In genomic region chr14:102079700-102079979, GRCh38 we compare ENCODE assay signal across 27 cellular contexts. TPM values are rescaled to one million over a fixed set of nuclear protein-coding genes. Genes with fewer than 3 reads are reported as not detected.
DNase-seq lines count a peak whose midpoint lies in the region; ATAC-seq, FAIRE-seq and TF ChIP-seq lines count a peak whose summit lies in the region.
"Had no signal": no experiment of that assay in that cellular context is flagged by ENCODE, and none has a peak within 500 bp of the region (broad histone marks: within the 10 kb centered on the region; RNA-seq: fewer than 3 reads in every experiment).

No MANE protein-coding gene starts in this region.

- H3K36me3 Mint-ChIP-seq in activated T-cell treated with anti-CD3 and anti-CD28 coated beads, Interleukin-2, amount 50 U/mL, for 24 hours (ENCODE audit: low read depth), result peaks cover 83% of the 10 kb centered on the region
- peaks cover 12 to 57% (median 41%) of the 10 kb centered on the region in 5 donors for H3K36me3 Mint-ChIP-seq in naive thymus-derived CD4-positive, alpha-beta T cell

- SMC1A ChIA-PET in GM12878 (lab: Charles Lee; ENCODE audit: uncharacterized antibody, unreplicated experiment), result no interaction called here

- H3K4me1 ChIP-seq in RWPE2 (ENCODE audit: insufficient read depth, poor library complexity, severe bottlenecking) (peaks cover 15% of the 10 kb centered on the region), GM12878 (ENCODE audit: control insufficient read depth, insufficient read depth, low read length) (no peaks in the 10 kb centered on the region)
- peaks cover 21 to 22% of the 10 kb centered on the region in 2 donors for H3K4me1 ChIP-seq in naive thymus-derived CD4-positive, alpha-beta T cell (ENCODE audit: control insufficient read depth in 2 of 2, insufficient read depth in 2 of 2, low read length in 2 of 2)

- peaks cover 47% of the 10 kb centered on the region for H3K4me1 Mint-ChIP-seq in activated T-cell treated with anti-CD3 and anti-CD28 coated beads, Interleukin-2, amount 50 U/mL, for 24 hours (ENCODE audit: low read depth)
- H3K4me1 Mint-ChIP-seq in naive thymus-derived CD4-positive, alpha-beta T cell, result peaks cover 28 to 48% (median 38%) of the 10 kb centered on the region in 7 donors

- no peaks in the 10 kb centered on the region for H3K9me3 ChIP-seq in RWPE2 (ENCODE audit: severe bottlenecking)
- H3K9me3 ChIP-seq in GM12878 (replicated peaks; ENCODE audit: control insufficient read depth, insufficient read depth, low read length), result no peaks in the 10 kb centered on the region
- H3K9me3 ChIP-seq in naive thymus-derived CD4-positive, alpha-beta T cell (ENCODE audit: control insufficient read depth in 2 of 3, low read length in 3 of 3), result no peaks in the 10 kb centered on the region
- H3K9me3 ChIP-seq: BE2C, lower lobe of right lung, pancreas, tibial nerve had no signal

- in situ Hi-C loops in GM12878 (cut with MboI), result no loop called here

- H3K4me3 Mint-ChIP-seq in activated T-cell treated with anti-CD3 and anti-CD28 coated beads, Interleukin-2, amount 50 U/mL, for 24 hours, result peak overlapping the region; percentile 88
- no peak overlapping the region for H3K4me3 Mint-ChIP-seq in naive thymus-derived CD4-positive, alpha-beta T cell
- H3K4me3 Mint-ChIP-seq: activated B cell treated with CpG ODN at 0.5 μM for 24 hours had no signal

- H4K20me1 ChIP-seq in GM12878 (ENCODE audit: control insufficient read depth, insufficient read depth), result no peaks in the 10 kb centered on the region

- H3K4me2 ChIP-seq in GM12878 (ENCODE audit: control insufficient read depth, insufficient read depth), result no peak overlapping the region
- H3K4me2 ChIP-seq: smooth muscle cell had no signal

- no peak overlapping the region for H2AFZ ChIP-seq in GM12878 (ENCODE audit: control insufficient read depth, low read depth, low read length)

- no peak for TF ChIP-seq CTCF in RWPE2 (IDR thresholded peaks at IDR 0.05; ENCODE audit: poor library complexity, severe bottlenecking)
- no peak for TF ChIP-seq CTCF in GM12878 (IDR thresholded peaks at IDR 0.05 in 2 of 3, conservative IDR thresholded peaks at IDR 0.05 in 1 of 3; ENCODE audit: control insufficient read depth in 2 of 3, extremely low read depth in 1 of 3, insufficient read depth in 1 of 3, low read depth in 3 of 3, low read length in 3 of 3)

- CTCF ChIA-PET in GM12878 (lab: Yijun Ruan, JAX), result no interaction called here
- CTCF ChIA-PET in naive thymus-derived CD4-positive, alpha-beta T cell (lab: Charles Lee), result no interaction called here

- TF ChIP-seq RAD21 in GM12878 (IDR thresholded peaks at IDR 0.05; ENCODE audit: insufficient read depth, low read depth, low read length), result no peak

- POLR2A ChIA-PET in GM12878 (lab: Charles Lee), result no interaction called here
- POLR2A ChIA-PET in naive thymus-derived CD4-positive, alpha-beta T cell (lab: Charles Lee), result no interaction called here

- H3K79me2 ChIP-seq in GM12878 (ENCODE audit: control insufficient read depth, insufficient read depth, low read length), result peaks cover 22% of the 10 kb centered on the region

- FAIRE-seq in GM12878 (lab: Jason Lieb, UNC), result no peak
- FAIRE-seq: bronchial epithelial cell, GM19239, pancreas had no signal

- no peak overlapping the region for H3K9ac ChIP-seq in GM12878 (ENCODE audit: control insufficient read depth, insufficient read depth, low read length)

- H3K27me3 Mint-ChIP-seq in activated T-cell treated with anti-CD3 and anti-CD28 coated beads, Interleukin-2, amount 50 U/mL, for 24 hours, result no peaks in the 10 kb centered on the region
- H3K27me3 Mint-ChIP-seq in naive thymus-derived CD4-positive, alpha-beta T cell, result no peaks in the 10 kb centered on the region
- H3K27me3 Mint-ChIP-seq: activated B cell treated with CpG ODN at 0.5 μM for 24 hours had no signal

- TF ChIP-seq POLR2A in GM12878 (IDR thresholded peaks at IDR 0.05; ENCODE audit: low read depth, low read length), result 0 out of 2 replicates have a peak, but pooled peaks have one; percentile 8

- no peak for TF ChIP-seq EP300 in GM12878 (IDR thresholded peaks at IDR 0.05; ENCODE audit: borderline replicate concordance in 1 of 2, control insufficient read depth in 1 of 2, low read depth in 2 of 2, low read length in 2 of 2)

- RAD21 ChIA-PET in GM12878 (lab: Charles Lee; ENCODE audit: unreplicated experiment), result no interaction called here

- BruUV-seq in GM12878 (replicated peaks; lab: Mats Ljungman, UMichigan), result no TSS peak

- H3K4me3 ChIP-seq in RWPE2 (ENCODE audit: severe bottlenecking) (no peak overlapping the region), GM12878 (no peak overlapping the region)
- H3K4me3 ChIP-seq in naive thymus-derived CD4-positive, alpha-beta T cell (ENCODE audit: low read length), result no peak overlapping the region
- H3K4me3 ChIP-seq: lower lobe of right lung, pancreas, smooth muscle cell, tibial nerve had no signal

- DNase-seq in activated T-cell treated with anti-CD3 and anti-CD28 coated beads, Interleukin-2, amount 50 U/mL, for 24 hours, result no peak
- no peak for DNase-seq in activated T-cell treated with anti-CD3 and anti-CD28 coated beads, Interleukin-2, amount 50 U/mL, for 48 hours
- DNase-seq in RWPE2 (ENCODE audit: low spot score) (no peak), GM12878 (ENCODE audit: low read depth, low spot score) (no peak), NCI-H1092 (lab: John Stamatoyannopoulos, UW) (no peak)
- no peak for DNase-seq in naive thymus-derived CD4-positive, alpha-beta T cell
- DNase-seq: activated B cell treated with CpG ODN at 0.5 μM for 24 hours; activated CD4-positive, alpha-beta T cell treated with anti-CD3 and anti-CD28 coated beads, Interleukin-2, amount 50 U/mL, for 4 hours; activated effector memory CD4-positive, alpha-beta T cell treated with Interleukin-2 at 50 U/mL for 16 hours; BE2C; effector CD4-positive, alpha-beta T cell; HCEC 1CT; Kasumi-1; lower lobe of right lung; NCI-H1694 treated with DMSO at 0.1 percent for 48 hours; NCI-H2171 treated with DMSO at 0.1 percent for 48 hours; NCI-H524; pancreas; SHP77; stimulated activated CD4-positive, alpha-beta T cell treated with anti-CD3 and anti-CD28 coated beads, Interleukin-2, amount 100 ng/mL, for 24 hours; T1000 had no signal

- H3K36me3 ChIP-seq in RWPE2 (ENCODE audit: low read depth) (peaks cover 58% of the 10 kb centered on the region), GM12878 (ENCODE audit: control insufficient read depth in 2 of 2, insufficient read depth in 2 of 2, low read length in 1 of 2) (peaks cover 11 to 44% of the 10 kb centered on the region in 2 experiments)
- H3K36me3 ChIP-seq in naive thymus-derived CD4-positive, alpha-beta T cell (ENCODE audit: control insufficient read depth in 2 of 3, insufficient read depth in 3 of 3, low read length in 3 of 3), result peaks cover 19 to 58% (median 49%) of the 10 kb centered on the region in 3 experiments

- intact Hi-C loops in GM12878 (cut with micrococcal nuclease; ENCODE audit: unreplicated experiment), result no loop called here
- intact Hi-C loops in naive thymus-derived CD4-positive, alpha-beta T cell (cut with micrococcal nuclease), result no loop called here

- ATAC-seq in RWPE2 (ENCODE audit: low read depth) (peak; percentile 13; the same call in 2 of the 3 replicates), GM12878 (no peak), GM21381 (IDR thresholded peaks at IDR 0.05; ENCODE audit: unreplicated experiment) (no peak), HG03039 (IDR thresholded peaks at IDR 0.05; ENCODE audit: unreplicated experiment) (no peak)
- ATAC-seq in naive thymus-derived CD4-positive, alpha-beta T cell, result peak; percentile 28
- ATAC-seq: lower lobe of right lung, pancreas had no signal

- H3K27ac ChIP-seq in RWPE2 (ENCODE audit: poor library complexity, severe bottlenecking) (peak overlapping the region; percentile 8), GM12878 (ENCODE audit: control insufficient read depth, insufficient read depth) (no peak overlapping the region)
- H3K27ac ChIP-seq in naive thymus-derived CD4-positive, alpha-beta T cell (ENCODE audit: low read depth, low read length), result no peak overlapping the region
- H3K27ac ChIP-seq: lower lobe of right lung, pancreas, tibial nerve had no signal

- H3K9me3 Mint-ChIP-seq in activated T-cell treated with anti-CD3 and anti-CD28 coated beads, Interleukin-2, amount 50 U/mL, for 24 hours, result no peaks in the 10 kb centered on the region
- H3K9me3 Mint-ChIP-seq in naive thymus-derived CD4-positive, alpha-beta T cell, result peaks cover 0 to 1% (median 0%) of the 10 kb centered on the region in 11 donors
- H3K9me3 Mint-ChIP-seq: activated B cell treated with CpG ODN at 0.5 μM for 24 hours had no signal

- H3K27ac Mint-ChIP-seq in activated T-cell treated with anti-CD3 and anti-CD28 coated beads, Interleukin-2, amount 50 U/mL, for 24 hours, result peak overlapping the region; percentile 89
- peak overlapping the region in 1 of 9 donors; percentile 43 for H3K27ac Mint-ChIP-seq in naive thymus-derived CD4-positive, alpha-beta T cell
- H3K27ac Mint-ChIP-seq: activated B cell treated with CpG ODN at 0.5 μM for 24 hours had no signal

- H3K27me3 ChIP-seq in RWPE2 (ENCODE audit: insufficient read depth, poor library complexity, severe bottlenecking) (no peaks in the 10 kb centered on the region), GM12878 (replicated peaks in 1 of 2; ENCODE audit: control insufficient read depth in 2 of 2, insufficient read depth in 2 of 2, low read length in 1 of 2) (no peaks in the 10 kb centered on the region)
- no peaks in the 10 kb centered on the region for H3K27me3 ChIP-seq in naive thymus-derived CD4-positive, alpha-beta T cell (ENCODE audit: control insufficient read depth in 2 of 2, insufficient read depth in 2 of 2, low read length in 2 of 2)
- H3K27me3 ChIP-seq: BE2C, pancreas, tibial nerve had no signal

TF ChIP-seq in GM12878, 131 proteins besides CTCF, POLR2A, EP300 and RAD21 (continues in another document):
- TF ChIP-seq EGR1 (IDR thresholded peaks at IDR 0.05; ENCODE audit: borderline replicate concordance in 1 of 2, low read depth in 2 of 2, low read length in 2 of 2), result no peak

RNA-seq across cellular contexts. Expression of gene HSP90AA1, which starts 7.2 kb away (rescaled TPM):
- 199 and 205 TPM in 2 replicates for total RNA-seq in GM12878 (2013; cell fraction: nucleolus; rRNA removed)
- total RNA-seq in GM12878 (2014; rRNA removed) (338 and 346 TPM in 2 replicates), GM12878 (2014; rRNA removed; fragmentation: Illumina TruSeq; extraction: Trizol) (262 and 271 TPM in 2 replicates), GM12878 (2021) (590 and 599 TPM in 2 replicates)
- 318 TPM for polyA plus RNA-seq in GM12878 (2011; ENCODE audit: low read depth)
- polyA plus RNA-seq in GM12878 (2011; rRNA removed) (679 and 903 TPM in 2 replicates), GM12878 (2014; fragmentation: Illumina TruSeq; extraction: Trizol) (1,054 and 1,264 TPM in 2 replicates), GM12878 (2014; fragmentation: Nextera tagmentation; extraction: Ambion mirVana) (100 to 1,000 TPM; 555 to 817 TPM), GM12878 (2014; rRNA removed) (439 and 489 TPM in 2 replicates), GM12878 (2016; fragmentation: Nextera tagmentation; extraction: Ambion mirVana) (1,000 to 10,000 TPM; 1,313 to 1,315 TPM)
- 242 and 272 TPM in 2 replicates for polyA plus RNA-seq in GM12878 (2011; cell fraction: cytosol; rRNA removed)
- 184 and 273 TPM in 2 replicates for polyA plus RNA-seq in GM12878 (2011; cell fraction: nucleus; rRNA removed)
- polyA plus RNA-seq in GM12878 (2012), result 360 and 494 TPM in 2 replicates
- polyA minus RNA-seq in GM12878 (2011; rRNA and poly(A)+ RNA removed), result 367 and 534 TPM in 2 replicates
- polyA minus RNA-seq in GM12878 (2011; cell fraction: cytosol; rRNA and poly(A)+ RNA removed), result 406 and 527 TPM in 2 replicates
- 126 and 179 TPM in 2 replicates for polyA minus RNA-seq in GM12878 (2011; cell fraction: nucleus; rRNA and poly(A)+ RNA removed)
- 100 to 1,000 TPM; 229 to 591 (median 361) TPM for total RNA-seq in naive thymus-derived CD4-positive, alpha-beta T cell
- polyA plus RNA-seq in naive thymus-derived CD4-positive, alpha-beta T cell, result 100 to 1,000 TPM; 331 to 334 TPM

Comparison
In these comparisons a context has a peak if more than half of its experiments do, and no peak if none do; other contexts are left out.
1. ATAC-seq: peak in RWPE2 (single experiment) and naive thymus-derived CD4-positive, alpha-beta T cell (single experiment); none in GM12878 (single experiment), GM21381 (single experiment) and HG03039 (single experiment).